In the genomic region with DNA sequence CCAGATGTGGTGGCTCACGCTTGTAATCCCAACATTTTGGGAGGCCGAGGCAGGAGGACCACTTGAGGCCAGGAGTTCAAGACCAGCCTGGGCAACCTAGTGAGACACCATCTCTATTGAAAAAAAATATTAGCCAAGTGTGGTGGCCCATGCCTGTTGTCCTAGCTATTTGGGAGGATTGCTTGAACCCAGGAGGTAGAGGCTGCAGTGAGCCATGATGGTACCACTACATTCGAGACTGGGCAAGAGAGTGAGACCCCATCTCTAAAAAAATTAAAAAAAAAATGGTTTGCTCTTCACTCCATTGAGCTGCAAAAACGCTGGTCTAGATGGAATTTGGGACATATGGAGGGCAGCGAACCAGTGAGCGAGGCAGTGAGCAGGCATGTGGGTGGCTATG, we compare ENCODE assay signal across 34 cellular contexts. TPM values are rescaled to one million over a fixed set of nuclear protein-coding genes. Genes with fewer than 3 reads are reported as not detected.
"Had no signal": no experiment of that assay in that cellular context is flagged by ENCODE, and none has a peak within 500 bp of the region (broad histone marks: within the 10 kb centered on the region; RNA-seq: fewer than 3 reads in every experiment).

No MANE protein-coding gene starts in this region.

- H3K27ac ChIP-seq: SJCRH30, SK-N-MC had no signal

- H3K36me3 ChIP-seq: MG63, SJCRH30 had no signal

- DNase-seq: activated CD4-positive, alpha-beta T cell treated with anti-CD3 and anti-CD28 coated beads for 36 hours; activated CD4-positive, alpha-beta T cell treated with anti-CD3 and anti-CD28 coated beads, Interleukin-2, amount 10 ng/mL, durations not matched to agents 7 days and 5 days; activated CD4-positive, alpha-beta T cell treated with anti-CD3 and anti-CD28 coated beads, Interleukin-2, amount 50 U/mL, for 48 hours; activated CD8-positive, alpha-beta memory T cell treated with anti-CD3 and anti-CD28 coated beads, Interleukin-2, amount 50 U/mL, for 4 hours; activated naive CD4-positive, alpha-beta T cell treated with anti-CD3 and anti-CD28 coated beads, Interleukin-2, amount 10 ng/mL, durations not matched to agents 7 days and 5 days; activated naive CD8-positive, alpha-beta T cell treated with anti-CD3 and anti-CD28 coated beads, Interleukin-2, amount 50 U/mL, for 24 hours; activated T-cell treated with anti-CD3 and anti-CD28 coated beads for 4 hours; activated T-cell treated with anti-CD3 and anti-CD28 coated beads, Interleukin-2, amount 50 U/mL, for 4 hours; anterior cingulate cortex; caudate nucleus; Kasumi-1; KG1; MG63; NCI-H1048; NCI-H1105 treated with DMSO at 0.1 percent for 48 hours; NCI-H1436; NCI-H1694; NCI-H1930; NCI-H2081 treated with DMSO at 0.1 percent for 48 hours; NCI-H226; NCI-H446 treated with DMSO at 0.1 percent for 48 hours; NCI-H524 treated with DMSO at 0.1 percent for 48 hours; SHP77; SJCRH30 had no signal

- H3K27me3 Mint-ChIP-seq: activated CD4-positive, alpha-beta T cell treated with anti-CD3 and anti-CD28 coated beads for 36 hours; activated CD4-positive, alpha-beta T cell treated with anti-CD3 and anti-CD28 coated beads, Interleukin-2, amount 10 ng/mL, durations not matched to agents 7 days and 5 days; activated naive CD8-positive, alpha-beta T cell; activated naive CD8-positive, alpha-beta T cell treated with anti-CD3 and anti-CD28 coated beads, Interleukin-2, amount 50 U/mL, for 24 hours had no signal

- H3K9me3 Mint-ChIP-seq: activated CD4-positive, alpha-beta T cell treated with anti-CD3 and anti-CD28 coated beads, Interleukin-2, amount 10 ng/mL, durations not matched to agents 7 days and 5 days; activated naive CD4-positive, alpha-beta T cell treated with anti-CD3 and anti-CD28 coated beads, Interleukin-2, amount 10 ng/mL, durations not matched to agents 7 days and 5 days; activated naive CD8-positive, alpha-beta T cell treated with anti-CD3 and anti-CD28 coated beads, Interleukin-2, amount 50 U/mL, for 24 hours; activated T-cell treated with anti-CD3 and anti-CD28 coated beads, Interleukin-2, amount 50 U/mL, for 4 hours; activated T-helper 1 cell treated with anti-CD3 and anti-CD28 coated beads, Interleukin-12 subunit alpha, Interleukin-12 subunit beta, Interleukin-2, Interleukin-4 antibody, amounts not matched to agents 30 ng/mL and 10 ng/mL and 1 ng/mL, durations not matched to agents 14 hours and 24 hours and 36 hours; T-helper 2 cell treated with Interferon-gamma antibody and Interleukin-4, amounts not matched to agents 5 μg/mL and 100 μg/mL, for 36 hours had no signal

- H3K27ac Mint-ChIP-seq: activated CD4-positive, alpha-beta T cell treated with anti-CD3 and anti-CD28 coated beads for 36 hours; activated CD4-positive, alpha-beta T cell treated with anti-CD3 and anti-CD28 coated beads, Interleukin-2, amount 10 ng/mL, durations not matched to agents 7 days and 5 days; activated naive CD4-positive, alpha-beta T cell treated with anti-CD3 and anti-CD28 coated beads, Interleukin-2, amount 10 ng/mL, durations not matched to agents 7 days and 5 days; activated naive CD8-positive, alpha-beta T cell; activated naive CD8-positive, alpha-beta T cell treated with anti-CD3 and anti-CD28 coated beads, Interleukin-2, amount 50 U/mL, for 24 hours; activated T-helper 1 cell treated with anti-CD3 and anti-CD28 coated beads, Interleukin-12 subunit alpha, Interleukin-12 subunit beta, Interleukin-2, Interleukin-4 antibody, amounts not matched to agents 30 ng/mL and 10 ng/mL and 1 ng/mL, durations not matched to agents 14 hours and 24 hours and 36 hours; brain; T-helper 2 cell treated with Interferon-gamma antibody and Interleukin-4, amounts not matched to agents 5 μg/mL and 100 μg/mL, for 36 hours had no signal

- FAIRE-seq: bronchial epithelial cell, TTC549 had no signal

- ATAC-seq: activated CD4-positive, alpha-beta T cell treated with anti-CD3 and anti-CD28 coated beads for 36 hours; activated CD4-positive, CD25-positive, alpha-beta regulatory T cell treated with anti-CD3 and anti-CD28 coated beads, Interleukin-2, amount 50 U/mL, for 24 hours; activated naive CD8-positive, alpha-beta T cell treated with anti-CD3 and anti-CD28 coated beads, Interleukin-2, amount 50 U/mL, for 24 hours; activated T-cell treated with anti-CD3 and anti-CD28 coated beads, Interleukin-2, amount 50 U/mL, for 4 hours; Panc1 had no signal

- H3K4me3 ChIP-seq: MG63, SJCRH30, SK-N-MC had no signal

- H3K27me3 ChIP-seq: MG63, SJCRH30 had no signal

- H3K4me3 Mint-ChIP-seq: activated CD4-positive, alpha-beta T cell treated with anti-CD3 and anti-CD28 coated beads for 36 hours; activated CD4-positive, alpha-beta T cell treated with anti-CD3 and anti-CD28 coated beads, Interleukin-2, amount 10 ng/mL, durations not matched to agents 7 days and 5 days; activated naive CD4-positive, alpha-beta T cell treated with anti-CD3 and anti-CD28 coated beads, Interleukin-2, amount 10 ng/mL, durations not matched to agents 7 days and 5 days; activated naive CD8-positive, alpha-beta T cell; activated naive CD8-positive, alpha-beta T cell treated with anti-CD3 and anti-CD28 coated beads, Interleukin-2, amount 50 U/mL, for 24 hours; activated T-cell treated with anti-CD3 and anti-CD28 coated beads, Interleukin-2, amount 50 U/mL, for 4 hours; activated T-helper 1 cell treated with anti-CD3 and anti-CD28 coated beads, Interleukin-12 subunit alpha, Interleukin-12 subunit beta, Interleukin-2, Interleukin-4 antibody, amounts not matched to agents 30 ng/mL and 10 ng/mL and 1 ng/mL, durations not matched to agents 14 hours and 24 hours and 36 hours; brain; T-helper 2 cell treated with Interferon-gamma antibody and Interleukin-4, amounts not matched to agents 5 μg/mL and 100 μg/mL, for 36 hours had no signal

- H3K4me1 Mint-ChIP-seq: activated CD4-positive, alpha-beta T cell treated with anti-CD3 and anti-CD28 coated beads for 36 hours had no signal

- H3K36me3 Mint-ChIP-seq: activated naive CD4-positive, alpha-beta T cell treated with anti-CD3 and anti-CD28 coated beads, Interleukin-2, amount 10 ng/mL, durations not matched to agents 7 days and 5 days had no signal

- H3K4me1 ChIP-seq: SJCRH30 had no signal

- H3K9me3 ChIP-seq: MG63, SJCRH30 had no signal

RNA-seq across cellular contexts. Expression of gene SOX10, which starts 21.6 kb away (rescaled TPM):
- total RNA-seq: activated CD4-positive, alpha-beta T cell treated with anti-CD3 and anti-CD28 coated beads for 36 hours; activated CD4-positive, alpha-beta T cell treated with anti-CD3 and anti-CD28 coated beads, Interleukin-2, amount 10 ng/mL, durations not matched to agents 7 days and 5 days; activated T-cell treated with anti-CD3 and anti-CD28 coated beads, Interleukin-2, amount 50 U/mL, for 4 hours; activated T-helper 1 cell treated with anti-CD3 and anti-CD28 coated beads, Interleukin-12 subunit alpha, Interleukin-12 subunit beta, Interleukin-2, Interleukin-4 antibody, amounts not matched to agents 30 ng/mL and 10 ng/mL and 1 ng/mL, durations not matched to agents 14 hours and 24 hours and 36 hours; bronchial epithelial cell; SJCRH30; T-helper 1 cell treated with Interleukin-12 subunit alpha and Interleukin-12 subunit beta and Interleukin-4 antibody, amounts not matched to agents 30 ng/mL and 1 ng/mL, for 36 hours had no signal

RNA-seq across cellular contexts. Expression of gene C22orf23, which starts 52.5 kb away (rescaled TPM):
- total RNA-seq: activated T-helper 1 cell treated with anti-CD3 and anti-CD28 coated beads, Interleukin-12 subunit alpha, Interleukin-12 subunit beta, Interleukin-2, Interleukin-4 antibody, amounts not matched to agents 30 ng/mL and 10 ng/mL and 1 ng/mL, durations not matched to agents 14 hours and 24 hours and 36 hours; bronchial epithelial cell; SJCRH30; T-helper 1 cell treated with Interleukin-12 subunit alpha and Interleukin-12 subunit beta and Interleukin-4 antibody, amounts not matched to agents 30 ng/mL and 1 ng/mL, for 36 hours had no signal
